ENCODE assay signal across 13 cellular contexts in the genomic region with DNA sequence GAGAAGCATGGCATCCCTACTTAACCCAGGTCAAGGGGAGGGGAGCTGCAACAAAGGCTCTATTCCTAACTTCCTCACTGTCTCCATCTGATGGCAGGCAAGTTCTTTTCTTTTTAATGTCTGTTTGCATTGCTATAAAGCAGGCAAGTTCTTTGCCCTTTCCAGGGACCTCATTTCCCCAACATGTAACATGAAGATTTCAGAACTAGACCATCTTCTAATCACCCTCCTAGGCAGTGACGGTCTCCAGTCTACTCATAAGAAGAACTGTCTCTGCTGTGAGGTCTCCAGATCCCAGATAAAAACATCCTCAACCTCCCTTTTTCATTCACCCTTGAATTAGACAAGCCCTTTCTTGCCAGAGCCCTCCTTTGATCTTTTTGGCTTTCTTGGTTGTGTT. TPM values are rescaled to one million over a fixed set of nuclear protein-coding genes. Genes with fewer than 3 reads are reported as not detected.
DNase-seq lines count a peak whose midpoint lies in the region; ATAC-seq and TF ChIP-seq lines count a peak whose summit lies in the region.
"Had no signal": no experiment of that assay in that cellular context is flagged by ENCODE, and none has a peak within 500 bp of the region (broad histone marks: within the 10 kb centered on the region; RNA-seq: fewer than 3 reads in every experiment).

No MANE protein-coding gene starts in this region.

- no peaks in the 10 kb centered on the region for H3K27me3 ChIP-seq in H7 (ENCODE audit: control insufficient read depth, insufficient read depth, low read length)
- H3K27me3 ChIP-seq: adrenal gland had no signal

- H3K27me3 Mint-ChIP-seq in activated CD4-positive, alpha-beta T cell treated with anti-CD3 and anti-CD28 coated beads for 36 hours = no peaks in the 10 kb centered on the region
- H3K27me3 Mint-ChIP-seq in activated CD4-positive, alpha-beta memory T cell treated with anti-CD3 and anti-CD28 coated beads for 36 hours = no peaks in the 10 kb centered on the region
- peaks cover 3% of the 10 kb centered on the region in 2 donors for H3K27me3 Mint-ChIP-seq in natural killer cell (ENCODE audit: low read depth in 2 of 2)

- peak overlapping the region; percentile 32 for H3K27ac Mint-ChIP-seq in activated CD4-positive, alpha-beta T cell treated with anti-CD3 and anti-CD28 coated beads for 36 hours
- peak overlapping the region; percentile 44 for H3K27ac Mint-ChIP-seq in activated CD4-positive, alpha-beta memory T cell treated with anti-CD3 and anti-CD28 coated beads for 36 hours
- peak overlapping the region; percentile 23 to 78 for H3K27ac Mint-ChIP-seq in natural killer cell

- H3K36me3 Mint-ChIP-seq in activated CD4-positive, alpha-beta T cell treated with anti-CD3 and anti-CD28 coated beads for 36 hours (ENCODE audit: low read depth) = no peaks in the 10 kb centered on the region
- H3K36me3 Mint-ChIP-seq in activated CD4-positive, alpha-beta memory T cell treated with anti-CD3 and anti-CD28 coated beads for 36 hours = no peaks in the 10 kb centered on the region
- no peaks in the 10 kb centered on the region for H3K36me3 Mint-ChIP-seq in natural killer cell

- H3K4me3 ChIP-seq in H7 (ENCODE audit: insufficient read depth, low read depth, low read length) = no peak overlapping the region
- H3K4me3 ChIP-seq: adrenal gland had no signal

- intact Hi-C loops in activated CD4-positive, alpha-beta T cell treated with anti-CD3 and anti-CD28 coated beads for 36 hours (cut with DNase I, micrococcal nuclease) = no loop called here
- intact Hi-C loops in activated CD4-positive, alpha-beta memory T cell treated with anti-CD3 and anti-CD28 coated beads for 36 hours (cut with micrococcal nuclease) = loop anchor here (1.0 to 5.0 kb wide), 2 partner anchors 43 to 240 kb away; no protein-coding TSS in a partner anchor
- intact Hi-C loops in natural killer cell (cut with micrococcal nuclease) = no loop called here

- POLR2A ChIA-PET in activated CD4-positive, alpha-beta T cell treated with anti-CD3 and anti-CD28 coated beads for 36 hours (lab: Charles Lee) = no interaction called here
- POLR2A ChIA-PET in activated CD4-positive, alpha-beta memory T cell treated with anti-CD3 and anti-CD28 coated beads for 36 hours (lab: Charles Lee) = no interaction called here

- ATAC-seq in activated CD4-positive, alpha-beta T cell treated with anti-CD3 and anti-CD28 coated beads for 36 hours = peak; percentile 44
- ATAC-seq in natural killer cell = peak in 1 of 3 donors; percentile 45

- no peak for TF ChIP-seq CTCF in natural killer cell (IDR thresholded peaks at IDR 0.05)

- DNase-seq in activated CD4-positive, alpha-beta T cell treated with anti-CD3 and anti-CD28 coated beads for 36 hours = no peak
- no peak for DNase-seq in activated CD4-positive, alpha-beta T cell treated with anti-CD3 and anti-CD28 coated beads, Interleukin-2, amount 50 U/mL, for 1 hour
- DNase-seq in H7 = peak; percentile 24
- DNase-seq in activated CD4-positive, alpha-beta memory T cell treated with anti-CD3 and anti-CD28 coated beads for 36 hours = no peak
- no peak for DNase-seq in natural killer cell
- DNase-seq in Ammon's horn (ENCODE audit: low spot score) = no peak
- DNase-seq in OCI-M2 (lab: John Stamatoyannopoulos, UW; ENCODE audit: unreplicated experiment) = no peak
- DNase-seq in glomerular visceral epithelial cell (ENCODE audit: extremely low spot score) = no peak
- DNase-seq: activated CD4-positive, CD25-positive, alpha-beta regulatory T cell; adrenal gland; midbrain had no signal

- no peak overlapping the region for H3K4me3 Mint-ChIP-seq in activated CD4-positive, alpha-beta T cell treated with anti-CD3 and anti-CD28 coated beads for 36 hours
- H3K4me3 Mint-ChIP-seq in activated CD4-positive, alpha-beta memory T cell treated with anti-CD3 and anti-CD28 coated beads for 36 hours = no peak overlapping the region
- H3K4me3 Mint-ChIP-seq in natural killer cell = no peak overlapping the region

- peaks cover 23% of the 10 kb centered on the region for H3K4me1 Mint-ChIP-seq in activated CD4-positive, alpha-beta T cell treated with anti-CD3 and anti-CD28 coated beads for 36 hours
- H3K4me1 Mint-ChIP-seq in activated CD4-positive, alpha-beta memory T cell treated with anti-CD3 and anti-CD28 coated beads for 36 hours (ENCODE audit: low read depth) = peaks cover 33% of the 10 kb centered on the region
- peaks cover 21 to 22% of the 10 kb centered on the region in 2 donors for H3K4me1 Mint-ChIP-seq in natural killer cell

- CTCF ChIA-PET in activated CD4-positive, alpha-beta T cell treated with anti-CD3 and anti-CD28 coated beads for 36 hours (lab: Charles Lee) = interaction anchor here (1.0 kb wide), 1 partner anchor 32 kb away, joined by 4 read pairs; no protein-coding TSS in a partner anchor
- CTCF ChIA-PET in activated CD4-positive, alpha-beta memory T cell treated with anti-CD3 and anti-CD28 coated beads for 36 hours (lab: Charles Lee) = no interaction called here

- no peaks in the 10 kb centered on the region for H3K36me3 ChIP-seq in H7 (replicated peaks; ENCODE audit: control insufficient read depth, insufficient read depth, low read length)
- H3K36me3 ChIP-seq: adrenal gland had no signal

- H3K9me3 Mint-ChIP-seq in activated CD4-positive, alpha-beta T cell treated with anti-CD3 and anti-CD28 coated beads for 36 hours (ENCODE audit: low read depth) = no peaks in the 10 kb centered on the region
- no peaks in the 10 kb centered on the region for H3K9me3 Mint-ChIP-seq in activated CD4-positive, alpha-beta memory T cell treated with anti-CD3 and anti-CD28 coated beads for 36 hours
- H3K9me3 Mint-ChIP-seq in natural killer cell = no peaks in the 10 kb centered on the region

RNA-seq across cellular contexts. Expression of gene PPP1R2B, which starts 42.1 kb away (rescaled TPM):
- total RNA-seq in activated CD4-positive, alpha-beta T cell treated with anti-CD3 and anti-CD28 coated beads for 36 hours = under 1 TPM in 1 of 2 experiments, not detected in 1; 0.11 TPM
- not detected in 2 replicates for total RNA-seq in H7 (2014; rRNA removed; shearing (Covaris generic))
- under 1 TPM; 0.14 to 0.19 TPM for total RNA-seq in activated CD4-positive, alpha-beta memory T cell treated with anti-CD3 and anti-CD28 coated beads for 36 hours
- under 1 TPM; 0.20 to 0.39 (median 0.26) TPM for total RNA-seq in natural killer cell
- total RNA-seq: LHCN-M2, posterior vena cava had no signal
